1 cellular context compared by ENCODE assay signal in the genomic region with DNA sequence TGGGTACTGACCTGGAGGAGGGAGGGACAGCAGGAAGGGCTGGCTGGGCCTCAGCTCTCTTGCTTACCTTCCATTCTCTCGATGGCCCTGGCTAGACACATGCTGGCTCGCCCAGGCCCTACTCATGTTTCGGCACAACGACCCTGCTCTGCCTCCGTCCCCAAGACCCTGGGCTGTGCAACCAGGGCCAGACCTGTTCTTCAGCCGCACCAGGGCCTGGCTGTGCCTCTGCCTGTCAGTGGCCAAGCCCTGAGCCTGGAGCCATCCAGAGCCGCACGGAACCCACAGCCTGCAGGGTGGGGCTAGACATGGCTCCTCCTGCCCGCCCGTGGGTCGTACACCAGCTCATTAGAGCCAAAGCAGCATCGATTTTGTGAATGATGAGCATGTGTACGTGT.
TF ChIP-seq lines count a peak whose summit lies in the region.

No MANE protein-coding gene starts in this region.

TF ChIP-seq in H1, 55 proteins besides CTCF, POLR2A, EP300 and RAD21:
- TF ChIP-seq SP4 (IDR thresholded peaks at IDR 0.05; ENCODE audit: low read length), result no peak
- TF ChIP-seq PHF8 (conservative IDR thresholded peaks at IDR 0.05; ENCODE audit: low read depth, low read length), result no peak
- TF ChIP-seq CHD2 (IDR thresholded peaks at IDR 0.05; ENCODE audit: low read length), result no peak
- TF ChIP-seq SIX5 (IDR thresholded peaks at IDR 0.05; ENCODE audit: low read depth, low read length), result no peak
- TF ChIP-seq TAF7 (optimal IDR thresholded peaks at IDR 0.05; ENCODE audit: borderline replicate concordance, low read depth, low read length), result no peak
- TF ChIP-seq, protein P1, sequence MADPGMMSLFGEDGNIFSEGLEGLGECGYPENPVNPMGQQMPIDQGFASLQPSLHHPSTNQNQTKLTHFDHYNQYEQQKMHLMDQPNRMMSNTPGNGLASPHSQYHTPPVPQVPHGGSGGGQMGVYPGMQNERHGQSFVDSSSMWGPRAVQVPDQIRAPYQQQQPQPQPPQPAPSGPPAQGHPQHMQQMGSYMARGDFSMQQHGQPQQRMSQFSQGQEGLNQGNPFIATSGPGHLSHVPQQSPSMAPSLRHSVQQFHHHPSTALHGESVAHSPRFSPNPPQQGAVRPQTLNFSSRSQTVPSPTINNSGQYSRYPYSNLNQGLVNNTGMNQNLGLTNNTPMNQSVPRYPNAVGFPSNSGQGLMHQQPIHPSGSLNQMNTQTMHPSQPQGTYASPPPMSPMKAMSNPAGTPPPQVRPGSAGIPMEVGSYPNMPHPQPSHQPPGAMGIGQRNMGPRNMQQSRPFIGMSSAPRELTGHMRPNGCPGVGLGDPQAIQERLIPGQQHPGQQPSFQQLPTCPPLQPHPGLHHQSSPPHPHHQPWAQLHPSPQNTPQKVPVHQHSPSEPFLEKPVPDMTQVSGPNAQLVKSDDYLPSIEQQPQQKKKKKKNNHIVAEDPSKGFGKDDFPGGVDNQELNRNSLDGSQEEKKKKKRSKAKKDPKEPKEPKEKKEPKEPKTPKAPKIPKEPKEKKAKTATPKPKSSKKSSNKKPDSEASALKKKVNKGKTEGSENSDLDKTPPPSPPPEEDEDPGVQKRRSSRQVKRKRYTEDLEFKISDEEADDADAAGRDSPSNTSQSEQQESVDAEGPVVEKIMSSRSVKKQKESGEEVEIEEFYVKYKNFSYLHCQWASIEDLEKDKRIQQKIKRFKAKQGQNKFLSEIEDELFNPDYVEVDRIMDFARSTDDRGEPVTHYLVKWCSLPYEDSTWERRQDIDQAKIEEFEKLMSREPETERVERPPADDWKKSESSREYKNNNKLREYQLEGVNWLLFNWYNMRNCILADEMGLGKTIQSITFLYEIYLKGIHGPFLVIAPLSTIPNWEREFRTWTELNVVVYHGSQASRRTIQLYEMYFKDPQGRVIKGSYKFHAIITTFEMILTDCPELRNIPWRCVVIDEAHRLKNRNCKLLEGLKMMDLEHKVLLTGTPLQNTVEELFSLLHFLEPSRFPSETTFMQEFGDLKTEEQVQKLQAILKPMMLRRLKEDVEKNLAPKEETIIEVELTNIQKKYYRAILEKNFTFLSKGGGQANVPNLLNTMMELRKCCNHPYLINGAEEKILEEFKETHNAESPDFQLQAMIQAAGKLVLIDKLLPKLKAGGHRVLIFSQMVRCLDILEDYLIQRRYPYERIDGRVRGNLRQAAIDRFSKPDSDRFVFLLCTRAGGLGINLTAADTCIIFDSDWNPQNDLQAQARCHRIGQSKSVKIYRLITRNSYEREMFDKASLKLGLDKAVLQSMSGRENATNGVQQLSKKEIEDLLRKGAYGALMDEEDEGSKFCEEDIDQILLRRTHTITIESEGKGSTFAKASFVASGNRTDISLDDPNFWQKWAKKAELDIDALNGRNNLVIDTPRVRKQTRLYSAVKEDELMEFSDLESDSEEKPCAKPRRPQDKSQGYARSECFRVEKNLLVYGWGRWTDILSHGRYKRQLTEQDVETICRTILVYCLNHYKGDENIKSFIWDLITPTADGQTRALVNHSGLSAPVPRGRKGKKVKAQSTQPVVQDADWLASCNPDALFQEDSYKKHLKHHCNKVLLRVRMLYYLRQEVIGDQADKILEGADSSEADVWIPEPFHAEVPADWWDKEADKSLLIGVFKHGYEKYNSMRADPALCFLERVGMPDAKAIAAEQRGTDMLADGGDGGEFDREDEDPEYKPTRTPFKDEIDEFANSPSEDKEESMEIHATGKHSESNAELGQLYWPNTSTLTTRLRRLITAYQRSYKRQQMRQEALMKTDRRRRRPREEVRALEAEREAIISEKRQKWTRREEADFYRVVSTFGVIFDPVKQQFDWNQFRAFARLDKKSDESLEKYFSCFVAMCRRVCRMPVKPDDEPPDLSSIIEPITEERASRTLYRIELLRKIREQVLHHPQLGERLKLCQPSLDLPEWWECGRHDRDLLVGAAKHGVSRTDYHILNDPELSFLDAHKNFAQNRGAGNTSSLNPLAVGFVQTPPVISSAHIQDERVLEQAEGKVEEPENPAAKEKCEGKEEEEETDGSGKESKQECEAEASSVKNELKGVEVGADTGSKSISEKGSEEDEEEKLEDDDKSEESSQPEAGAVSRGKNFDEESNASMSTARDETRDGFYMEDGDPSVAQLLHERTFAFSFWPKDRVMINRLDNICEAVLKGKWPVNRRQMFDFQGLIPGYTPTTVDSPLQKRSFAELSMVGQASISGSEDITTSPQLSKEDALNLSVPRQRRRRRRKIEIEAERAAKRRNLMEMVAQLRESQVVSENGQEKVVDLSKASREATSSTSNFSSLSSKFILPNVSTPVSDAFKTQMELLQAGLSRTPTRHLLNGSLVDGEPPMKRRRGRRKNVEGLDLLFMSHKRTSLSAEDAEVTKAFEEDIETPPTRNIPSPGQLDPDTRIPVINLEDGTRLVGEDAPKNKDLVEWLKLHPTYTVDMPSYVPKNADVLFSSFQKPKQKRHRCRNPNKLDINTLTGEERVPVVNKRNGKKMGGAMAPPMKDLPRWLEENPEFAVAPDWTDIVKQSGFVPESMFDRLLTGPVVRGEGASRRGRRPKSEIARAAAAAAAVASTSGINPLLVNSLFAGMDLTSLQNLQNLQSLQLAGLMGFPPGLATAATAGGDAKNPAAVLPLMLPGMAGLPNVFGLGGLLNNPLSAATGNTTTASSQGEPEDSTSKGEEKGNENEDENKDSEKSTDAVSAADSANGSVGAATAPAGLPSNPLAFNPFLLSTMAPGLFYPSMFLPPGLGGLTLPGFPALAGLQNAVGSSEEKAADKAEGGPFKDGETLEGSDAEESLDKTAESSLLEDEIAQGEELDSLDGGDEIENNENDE (IDR thresholded peaks at IDR 0.05; ENCODE audit: insufficient replicate concordance, low read length), result no peak
- TF ChIP-seq RFX5 (IDR thresholded peaks at IDR 0.05; ENCODE audit: borderline replicate concordance, low read depth, low read length), result no peak
- no peak for TF ChIP-seq SRF (IDR thresholded peaks at IDR 0.05; ENCODE audit: low read depth, low read length)
- no peak for TF ChIP-seq NANOG (IDR thresholded peaks at IDR 0.05; ENCODE audit: insufficient read depth, low read depth, low read length, poor library complexity, severe bottlenecking)
- TF ChIP-seq, protein P2, sequence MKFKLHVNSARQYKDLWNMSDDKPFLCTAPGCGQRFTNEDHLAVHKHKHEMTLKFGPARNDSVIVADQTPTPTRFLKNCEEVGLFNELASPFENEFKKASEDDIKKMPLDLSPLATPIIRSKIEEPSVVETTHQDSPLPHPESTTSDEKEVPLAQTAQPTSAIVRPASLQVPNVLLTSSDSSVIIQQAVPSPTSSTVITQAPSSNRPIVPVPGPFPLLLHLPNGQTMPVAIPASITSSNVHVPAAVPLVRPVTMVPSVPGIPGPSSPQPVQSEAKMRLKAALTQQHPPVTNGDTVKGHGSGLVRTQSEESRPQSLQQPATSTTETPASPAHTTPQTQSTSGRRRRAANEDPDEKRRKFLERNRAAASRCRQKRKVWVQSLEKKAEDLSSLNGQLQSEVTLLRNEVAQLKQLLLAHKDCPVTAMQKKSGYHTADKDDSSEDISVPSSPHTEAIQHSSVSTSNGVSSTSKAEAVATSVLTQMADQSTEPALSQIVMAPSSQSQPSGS (IDR thresholded peaks at IDR 0.05; ENCODE audit: low read length), result no peak
- TF ChIP-seq, protein P3, sequence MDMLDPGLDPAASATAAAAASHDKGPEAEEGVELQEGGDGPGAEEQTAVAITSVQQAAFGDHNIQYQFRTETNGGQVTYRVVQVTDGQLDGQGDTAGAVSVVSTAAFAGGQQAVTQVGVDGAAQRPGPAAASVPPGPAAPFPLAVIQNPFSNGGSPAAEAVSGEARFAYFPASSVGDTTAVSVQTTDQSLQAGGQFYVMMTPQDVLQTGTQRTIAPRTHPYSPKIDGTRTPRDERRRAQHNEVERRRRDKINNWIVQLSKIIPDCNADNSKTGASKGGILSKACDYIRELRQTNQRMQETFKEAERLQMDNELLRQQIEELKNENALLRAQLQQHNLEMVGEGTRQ (IDR thresholded peaks at IDR 0.05; ENCODE audit: low read length), result no peak
- TF ChIP-seq, protein P4, sequence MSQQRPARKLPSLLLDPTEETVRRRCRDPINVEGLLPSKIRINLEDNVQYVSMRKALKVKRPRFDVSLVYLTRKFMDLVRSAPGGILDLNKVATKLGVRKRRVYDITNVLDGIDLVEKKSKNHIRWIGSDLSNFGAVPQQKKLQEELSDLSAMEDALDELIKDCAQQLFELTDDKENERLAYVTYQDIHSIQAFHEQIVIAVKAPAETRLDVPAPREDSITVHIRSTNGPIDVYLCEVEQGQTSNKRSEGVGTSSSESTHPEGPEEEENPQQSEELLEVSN (IDR thresholded peaks at IDR 0.05), result no peak
- TF ChIP-seq, protein P5, sequence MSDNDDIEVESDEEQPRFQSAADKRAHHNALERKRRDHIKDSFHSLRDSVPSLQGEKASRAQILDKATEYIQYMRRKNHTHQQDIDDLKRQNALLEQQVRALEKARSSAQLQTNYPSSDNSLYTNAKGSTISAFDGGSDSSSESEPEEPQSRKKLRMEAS (IDR thresholded peaks at IDR 0.05), result no peak
- no peak for TF ChIP-seq SP2 (IDR thresholded peaks at IDR 0.05; ENCODE audit: low read length)
- no peak for TF ChIP-seq YY1 (IDR thresholded peaks at IDR 0.05; ENCODE audit: low read depth, low read length)
- TF ChIP-seq BCL11A (IDR thresholded peaks at IDR 0.05; ENCODE audit: low read depth in 2 of 2, low read length in 2 of 2), result no peak
- no peak for TF ChIP-seq FOSL1 (IDR thresholded peaks at IDR 0.05; ENCODE audit: insufficient read depth, low read depth, low read length)
TF ChIP-seq in H1: peak in this region for 0.
